ENCODE assay signal across 9 cellular contexts in the genomic region with DNA sequence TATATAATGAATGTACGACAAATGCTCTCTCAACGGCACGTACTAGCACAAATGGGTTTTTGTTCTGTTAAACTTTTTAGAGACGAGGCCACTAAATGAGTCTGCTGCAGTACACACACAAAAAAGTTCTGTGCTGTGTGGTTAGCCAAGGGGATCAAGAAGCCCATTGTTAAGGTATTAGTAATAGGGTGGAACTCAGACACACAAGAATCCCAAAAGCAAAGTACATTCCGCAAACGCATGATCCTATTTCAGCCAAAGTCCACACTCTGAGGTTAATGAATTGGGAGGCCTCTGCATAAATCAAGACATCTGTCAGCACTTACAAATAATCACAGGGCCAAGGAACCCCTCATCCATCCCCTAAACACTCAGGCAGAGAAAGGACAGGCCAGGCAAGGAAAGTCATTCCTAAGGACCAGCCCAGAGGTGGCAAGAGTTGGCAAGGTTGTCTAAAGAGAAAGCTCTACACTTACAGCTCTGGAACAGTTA. TPM values are rescaled to one million over a fixed set of nuclear protein-coding genes. Genes with fewer than 3 reads are reported as not detected.
DNase-seq lines count a peak whose midpoint lies in the region; ATAC-seq and TF ChIP-seq lines count a peak whose summit lies in the region.
"Had no signal": no experiment of that assay in that cellular context is flagged by ENCODE, and none has a peak within 500 bp of the region (broad histone marks: within the 10 kb centered on the region; RNA-seq: fewer than 3 reads in every experiment).

No MANE protein-coding gene starts in this region.

- peak; percentile 95 for DNase-seq in HFFc6
- DNase-seq in astrocyte of the hippocampus (ENCODE audit: low read depth, low spot score) = peak; percentile 96
- peak; percentile 50 for DNase-seq in iPS-NIHi11 (ENCODE audit: low spot score)
- no peak for DNase-seq in suprapubic skin (ENCODE audit: low spot score in 2 of 2)
- DNase-seq in CD4-positive, alpha-beta memory T cell = no peak
- no peak for DNase-seq in inferior parietal cortex (ENCODE audit: extremely low spot score)
- DNase-seq in activated CD8-positive, alpha-beta T cell treated with anti-CD3 and anti-CD28 coated beads, Interleukin-2, amount 10 ng/mL, durations not matched to agents 7 days and 5 days = no peak
- DNase-seq: occipital lobe had no signal

- POLR2A ChIA-PET in CD4-positive, alpha-beta memory T cell (lab: Charles Lee; ENCODE audit: partially characterized antibody) = no interaction called here
- POLR2A ChIA-PET in activated CD8-positive, alpha-beta T cell treated with anti-CD3 and anti-CD28 coated beads, Interleukin-2, amount 10 ng/mL, durations not matched to agents 7 days and 5 days (lab: Charles Lee) = no interaction called here

- intact Hi-C loops in CD4-positive, alpha-beta memory T cell (cut with micrococcal nuclease) = no loop called here

- H3K27ac Mint-ChIP-seq in HFFc6 = peak overlapping the region; percentile 79
- H3K27ac Mint-ChIP-seq in CD4-positive, alpha-beta memory T cell = no peak overlapping the region
- H3K27ac Mint-ChIP-seq in activated CD8-positive, alpha-beta T cell treated with anti-CD3 and anti-CD28 coated beads, Interleukin-2, amount 10 ng/mL, durations not matched to agents 7 days and 5 days = no peak overlapping the region

- peaks cover 12% of the 10 kb centered on the region for H3K4me1 ChIP-seq in suprapubic skin
- no peaks in the 10 kb centered on the region for H3K4me1 ChIP-seq in CD4-positive, alpha-beta memory T cell (ENCODE audit: insufficient read depth, low read length)

- TF ChIP-seq EP300 in suprapubic skin (IDR thresholded peaks at IDR 0.05) = no peak

- no peaks in the 10 kb centered on the region for H3K9me3 ChIP-seq in suprapubic skin
- H3K9me3 ChIP-seq in CD4-positive, alpha-beta memory T cell (ENCODE audit: control insufficient read depth in 1 of 2, low read length in 2 of 2) = no peaks in the 10 kb centered on the region

- TF ChIP-seq CTCF in HFFc6 (IDR thresholded peaks at IDR 0.05) (no peak), suprapubic skin (IDR thresholded peaks at IDR 0.05) (no peak)

- WGBS in suprapubic skin = 63% methylated on average over 6 of the region's 6 CpGs

- no peaks in the 10 kb centered on the region for H3K9me3 Mint-ChIP-seq in HFFc6
- H3K9me3 Mint-ChIP-seq in CD4-positive, alpha-beta memory T cell = no peaks in the 10 kb centered on the region
- H3K9me3 Mint-ChIP-seq in activated CD8-positive, alpha-beta T cell treated with anti-CD3 and anti-CD28 coated beads, Interleukin-2, amount 10 ng/mL, durations not matched to agents 7 days and 5 days (ENCODE audit: insufficient read depth) = no peaks in the 10 kb centered on the region

- H3K4me3 ChIP-seq in suprapubic skin = no peak overlapping the region
- H3K4me3 ChIP-seq in CD4-positive, alpha-beta memory T cell (ENCODE audit: low read length in 2 of 2) = no peak overlapping the region

- H3K27me3 ChIP-seq in suprapubic skin = no peaks in the 10 kb centered on the region
- H3K27me3 ChIP-seq in CD4-positive, alpha-beta memory T cell (ENCODE audit: insufficient read depth, low read length) = no peaks in the 10 kb centered on the region

- no peak for ATAC-seq in activated CD8-positive, alpha-beta T cell treated with anti-CD3 and anti-CD28 coated beads, Interleukin-2, amount 10 ng/mL, durations not matched to agents 7 days and 5 days
- ATAC-seq in GM21619 (IDR thresholded peaks at IDR 0.05; ENCODE audit: unreplicated experiment) = no peak

- peaks cover 46% of the 10 kb centered on the region for H3K4me1 Mint-ChIP-seq in HFFc6 (ENCODE audit: low read depth)
- H3K4me1 Mint-ChIP-seq in CD4-positive, alpha-beta memory T cell = no peaks in the 10 kb centered on the region
- no peaks in the 10 kb centered on the region for H3K4me1 Mint-ChIP-seq in activated CD8-positive, alpha-beta T cell treated with anti-CD3 and anti-CD28 coated beads, Interleukin-2, amount 10 ng/mL, durations not matched to agents 7 days and 5 days (ENCODE audit: low read depth)

- CTCF ChIA-PET in CD4-positive, alpha-beta memory T cell (lab: Charles Lee; ENCODE audit: partially characterized antibody) = no interaction called here
- CTCF ChIA-PET in activated CD8-positive, alpha-beta T cell treated with anti-CD3 and anti-CD28 coated beads, Interleukin-2, amount 10 ng/mL, durations not matched to agents 7 days and 5 days (lab: Charles Lee) = no interaction called here

- TF ChIP-seq POLR2A in suprapubic skin (IDR thresholded peaks at IDR 0.05) = no peak

- no peaks in the 10 kb centered on the region; the same call in 1 of the 2 replicates for H3K27me3 Mint-ChIP-seq in HFFc6 (ENCODE audit: insufficient read depth)
- peaks cover 10 to 15% of the 10 kb centered on the region in 2 donors for H3K27me3 Mint-ChIP-seq in CD4-positive, alpha-beta memory T cell
- peaks cover 2% of the 10 kb centered on the region for H3K27me3 Mint-ChIP-seq in activated CD8-positive, alpha-beta T cell treated with anti-CD3 and anti-CD28 coated beads, Interleukin-2, amount 10 ng/mL, durations not matched to agents 7 days and 5 days (ENCODE audit: low read depth)

- H3K27ac ChIP-seq in suprapubic skin = peak overlapping the region; percentile 77
- H3K27ac ChIP-seq in CD4-positive, alpha-beta memory T cell (ENCODE audit: low read depth, low read length) = no peak overlapping the region

- peak overlapping the region; percentile 83 for H3K4me3 Mint-ChIP-seq in HFFc6
- no peak overlapping the region for H3K4me3 Mint-ChIP-seq in CD4-positive, alpha-beta memory T cell
- H3K4me3 Mint-ChIP-seq in activated CD8-positive, alpha-beta T cell treated with anti-CD3 and anti-CD28 coated beads, Interleukin-2, amount 10 ng/mL, durations not matched to agents 7 days and 5 days = no peak overlapping the region

- no peaks in the 10 kb centered on the region for H3K36me3 ChIP-seq in suprapubic skin
- no peaks in the 10 kb centered on the region for H3K36me3 ChIP-seq in CD4-positive, alpha-beta memory T cell (ENCODE audit: insufficient read depth, low read length)

- H3K36me3 Mint-ChIP-seq in HFFc6 (ENCODE audit: low read depth) = no peaks in the 10 kb centered on the region
- no peaks in the 10 kb centered on the region for H3K36me3 Mint-ChIP-seq in CD4-positive, alpha-beta memory T cell
- no peaks in the 10 kb centered on the region for H3K36me3 Mint-ChIP-seq in activated CD8-positive, alpha-beta T cell treated with anti-CD3 and anti-CD28 coated beads, Interleukin-2, amount 10 ng/mL, durations not matched to agents 7 days and 5 days (ENCODE audit: low read depth)

RNA-seq across cellular contexts. Expression of gene OSBPL10, which starts 12.1 kb away (rescaled TPM):
- 1 to 10 TPM; 7.3 to 8.9 (median 8.6) TPM for total RNA-seq in HFFc6 (2021; fragmentation: NEBNext Ultra II Directional; extraction: Animal tissue kit (Norgen Biotek cat#: 25700))
- 10 to 100 TPM; 12.5 to 38.3 (median 22.7) TPM for total RNA-seq in suprapubic skin
- not detected for total RNA-seq in CD4-positive, alpha-beta memory T cell
- polyA plus RNA-seq in CD4-positive, alpha-beta memory T cell = under 1 TPM in 1 of 2 donors, not detected in 1; 0.95 TPM
- under 1 TPM; 0.05 to 0.53 TPM for total RNA-seq in activated CD8-positive, alpha-beta T cell treated with anti-CD3 and anti-CD28 coated beads, Interleukin-2, amount 10 ng/mL, durations not matched to agents 7 days and 5 days

RNA-seq across cellular contexts. Expression of gene ZNF860, which starts 12.6 kb away (rescaled TPM):
- total RNA-seq in HFFc6 (2021; fragmentation: NEBNext Ultra II Directional; extraction: Animal tissue kit (Norgen Biotek cat#: 25700)) = under 1 TPM; 0.14 to 0.33 (median 0.17) TPM
- 1 to 10 TPM; 1.2 to 3.4 (median 1.7) TPM for total RNA-seq in suprapubic skin
- not detected for total RNA-seq in CD4-positive, alpha-beta memory T cell
- under 1 TPM in 1 of 2 donors, not detected in 1; 0.07 TPM for polyA plus RNA-seq in CD4-positive, alpha-beta memory T cell
- total RNA-seq in activated CD8-positive, alpha-beta T cell treated with anti-CD3 and anti-CD28 coated beads, Interleukin-2, amount 10 ng/mL, durations not matched to agents 7 days and 5 days = not detected

Comparison
In these comparisons a context has a peak if more than half of its experiments do, and no peak if none do; other contexts are left out.
1. DNase-seq: peak in HFFc6 (single experiment), astrocyte of the hippocampus (single experiment) and iPS-NIHi11 (single experiment); none in suprapubic skin (0 of 2), CD4-positive, alpha-beta memory T cell (0 of 5), inferior parietal cortex (single experiment) and activated CD8-positive, alpha-beta T cell treated with anti-CD3 and anti-CD28 coated beads, Interleukin-2, amount 10 ng/mL, durations not matched to agents 7 days and 5 days (single experiment).
2. RNA of gene OSBPL10, which starts 12.1 kb away (total RNA-seq): 12.5 to 38.3 TPM in suprapubic skin and 7.3 to 8.9 TPM in HFFc6; 0.05 to 0.53 TPM in activated CD8-positive, alpha-beta T cell treated with anti-CD3 and anti-CD28 coated beads, Interleukin-2, amount 10 ng/mL, durations not matched to agents 7 days and 5 days and not detected in CD4-positive, alpha-beta memory T cell; every median in the first group is over 4 times any median in the second.